28 cellular contexts compared by ENCODE assay signal in the genomic region with DNA sequence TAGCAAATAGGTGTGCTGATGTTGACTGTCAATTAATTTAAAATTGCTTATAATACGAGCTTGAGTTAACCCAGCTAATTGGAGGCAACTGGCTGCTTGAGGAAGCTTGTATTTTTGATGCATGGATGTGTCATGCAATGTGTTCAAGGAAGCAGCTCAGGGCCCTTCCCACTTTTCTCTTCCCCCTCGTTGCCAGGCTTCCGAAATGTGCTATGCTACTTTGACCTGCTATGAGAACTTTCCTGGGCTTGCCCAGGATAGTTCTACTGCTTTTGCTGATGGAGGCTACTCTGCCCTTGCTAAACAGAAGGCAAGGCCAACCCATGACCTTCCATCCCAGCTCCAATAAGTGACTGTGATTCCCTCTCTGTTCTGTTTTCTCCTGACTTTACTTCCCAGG. TPM values are rescaled to one million over a fixed set of nuclear protein-coding genes. Genes with fewer than 3 reads are reported as not detected.
"Had no signal": no experiment of that assay in that cellular context is flagged by ENCODE, and none has a peak within 500 bp of the region (broad histone marks: within the 10 kb centered on the region; RNA-seq: fewer than 3 reads in every experiment).

No MANE protein-coding gene starts in this region.

- H3K9me3 Mint-ChIP-seq: mesothelial cell of epicardium; nephron progenitor cell; stimulated activated effector memory CD8-positive, alpha-beta T cell treated with anti-CD3 and anti-CD28 coated beads, Interleukin-12 subunit alpha, Interleukin-12 subunit beta, amount 100 ng/mL, for 72 hours had no signal

- H3K4me1 ChIP-seq: esophagus squamous epithelium, right lobe of liver had no signal

- H3K27ac Mint-ChIP-seq: effector memory CD8-positive, alpha-beta T cell; immature natural killer cell; mesothelial cell of epicardium; naive thymus-derived CD8-positive, alpha-beta T cell; nephron progenitor cell; stimulated activated effector memory CD8-positive, alpha-beta T cell treated with anti-CD3 and anti-CD28 coated beads, Interleukin-12 subunit alpha, Interleukin-12 subunit beta, amount 100 ng/mL, for 72 hours had no signal

- H3K27me3 ChIP-seq: esophagus squamous epithelium, heart right ventricle, ovary, right lobe of liver, stomach, thyroid gland, upper lobe of left lung had no signal

- H3K36me3 ChIP-seq: esophagus squamous epithelium, heart right ventricle, ovary, right lobe of liver, stomach, thyroid gland, upper lobe of left lung had no signal

- H3K9me3 ChIP-seq: esophagus squamous epithelium, heart right ventricle, ovary, psoas muscle, right lobe of liver, stomach, thyroid gland, upper lobe of left lung had no signal

- H3K4me3 ChIP-seq: esophagus squamous epithelium, heart right ventricle, ovary, psoas muscle, right lobe of liver, stomach, thyroid gland, upper lobe of left lung had no signal

- H3K36me3 Mint-ChIP-seq: immature natural killer cell; mesothelial cell of epicardium; naive thymus-derived CD8-positive, alpha-beta T cell; stimulated activated effector memory CD8-positive, alpha-beta T cell treated with anti-CD3 and anti-CD28 coated beads, Interleukin-12 subunit alpha, Interleukin-12 subunit beta, amount 100 ng/mL, for 72 hours had no signal

- H3K4me1 Mint-ChIP-seq: immature natural killer cell; naive thymus-derived CD8-positive, alpha-beta T cell; nephron progenitor cell; stimulated activated effector memory CD8-positive, alpha-beta T cell treated with anti-CD3 and anti-CD28 coated beads, Interleukin-12 subunit alpha, Interleukin-12 subunit beta, amount 100 ng/mL, for 72 hours had no signal

- ATAC-seq: effector memory CD8-positive, alpha-beta T cell; left lobe of liver; naive thymus-derived CD8-positive, alpha-beta T cell; psoas muscle; right lobe of liver; stimulated activated effector memory CD8-positive, alpha-beta T cell treated with anti-CD3 and anti-CD28 coated beads, Interleukin-12 subunit alpha, Interleukin-12 subunit beta, amount 100 ng/mL, for 72 hours had no signal

- DNase-seq: cerebellar nuclear complex; cortex of kidney; effector memory CD8-positive, alpha-beta T cell; erythroblast; esophagus squamous epithelium; foreskin melanocyte; glutamatergic neuron; heart right ventricle; hippocampal formation; immature natural killer cell; islet precursor cell; mesenchymal stem cell; naive thymus-derived CD8-positive, alpha-beta T cell; nephron progenitor cell; ovary; posterior cingulate gyrus; psoas muscle; right lobe of liver; small intestine; stimulated activated CD4-positive, alpha-beta T cell treated with anti-CD3 and anti-CD28 coated beads, Interleukin-2, amount 100 ng/mL, for 24 hours; stimulated activated CD4-positive, alpha-beta T cell treated with anti-CD3 and anti-CD28 coated beads, Interleukin-4, amount 100 ng/mL, for 24 hours; stimulated activated naive CD4-positive, alpha-beta T cell treated with Interleukin-2 at 50 U/mL for 16 hours; stomach; upper lobe of left lung had no signal

- H3K4me3 Mint-ChIP-seq: effector memory CD8-positive, alpha-beta T cell; immature natural killer cell; mesothelial cell of epicardium; naive thymus-derived CD8-positive, alpha-beta T cell; nephron progenitor cell; stimulated activated effector memory CD8-positive, alpha-beta T cell treated with anti-CD3 and anti-CD28 coated beads, Interleukin-12 subunit alpha, Interleukin-12 subunit beta, amount 100 ng/mL, for 72 hours had no signal

- H3K27ac ChIP-seq: esophagus squamous epithelium, ovary, psoas muscle, right lobe of liver, stomach, upper lobe of left lung had no signal

RNA-seq across cellular contexts. Expression of gene PLCE1, which starts 24.4 kb away (rescaled TPM):
- total RNA-seq: naive thymus-derived CD8-positive, alpha-beta T cell had no signal
